Comparison of ENCODE assay signal across 10 cellular contexts in the genomic region with DNA sequence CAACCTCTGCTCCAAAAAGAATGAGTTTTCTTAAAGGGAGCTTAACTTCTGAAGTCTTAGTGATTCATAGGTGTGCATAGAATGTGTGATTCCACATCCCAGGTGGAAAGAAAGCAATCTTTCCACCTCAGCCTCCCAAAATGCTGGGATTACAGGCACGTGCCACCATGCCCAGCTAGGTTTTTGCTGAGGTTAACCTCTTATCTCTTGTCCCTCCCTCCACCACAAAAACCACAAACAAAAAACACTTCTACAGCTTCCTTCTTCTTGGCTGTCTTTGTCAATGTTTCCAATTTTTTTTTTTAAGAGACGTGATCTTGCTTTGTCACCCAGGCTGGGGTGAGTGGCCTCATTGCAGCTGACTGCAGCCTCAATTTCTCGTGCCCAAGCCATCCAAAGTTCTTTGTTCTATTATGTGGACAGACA. TPM values are rescaled to one million over a fixed set of nuclear protein-coding genes. Genes with fewer than 3 reads are reported as not detected.
DNase-seq lines count a peak whose midpoint lies in the region; ATAC-seq, FAIRE-seq and TF ChIP-seq lines count a peak whose summit lies in the region.
"Had no signal": no experiment of that assay in that cellular context is flagged by ENCODE, and none has a peak within 500 bp of the region (broad histone marks: within the 10 kb centered on the region; RNA-seq: fewer than 3 reads in every experiment).

No MANE protein-coding gene starts in this region.

- TF ChIP-seq CTCF in astrocyte (IDR thresholded peaks at IDR 0.05; ENCODE audit: insufficient read depth, low read depth, low read length) = no peak
- no peak for TF ChIP-seq CTCF in D721Med (IDR thresholded peaks at IDR 0.05; ENCODE audit: insufficient read depth, missing control alignments)
- no peak for TF ChIP-seq CTCF in neural progenitor cell (IDR thresholded peaks at IDR 0.05)

- peak; percentile 45 to 73 (median 62) for ATAC-seq in T-cell (replicated peaks in 1 of 4)

- H3K4me3 ChIP-seq in astrocyte (ENCODE audit: insufficient read depth, low read depth, low read length) (no peak overlapping the region), neural progenitor cell (no peak overlapping the region)
- H3K4me3 ChIP-seq: right lobe of liver had no signal

- H3K9me3 ChIP-seq in astrocyte (ENCODE audit: insufficient read depth, low read depth, low read length) (no peaks in the 10 kb centered on the region), neural progenitor cell (ENCODE audit: low read depth) (no peaks in the 10 kb centered on the region)
- H3K9me3 ChIP-seq: right lobe of liver had no signal

- H2AFZ ChIP-seq in astrocyte (ENCODE audit: low read depth, low read length) (no peak overlapping the region), neural progenitor cell (replicated peaks) (no peak overlapping the region)

- H3K4me1 ChIP-seq in astrocyte (ENCODE audit: insufficient read depth, low read length) (peaks cover 3% of the 10 kb centered on the region), neural progenitor cell (no peaks in the 10 kb centered on the region)
- H3K4me1 ChIP-seq: right lobe of liver had no signal

- no peaks in the 10 kb centered on the region for H3F3A ChIP-seq in neural progenitor cell (ENCODE audit: low read depth)

- H3K9ac ChIP-seq in astrocyte (ENCODE audit: low read length) (no peak overlapping the region), neural progenitor cell (no peak overlapping the region)

- H3K4me2 ChIP-seq in astrocyte (ENCODE audit: low read length) = no peak overlapping the region
- no peak overlapping the region for H3K4me2 ChIP-seq in neural progenitor cell

- POLR2A ChIA-PET in T-cell (lab: Charles Lee) = interaction anchor here in 1 of 2 donors (1.2 kb wide), 1 partner anchor 8 kb away, joined by 3 read pairs; the partner anchor contains the start of gene CSE1L

- H3K27ac Mint-ChIP-seq in T-cell (peak overlapping the region; percentile 76 to 92), astrocyte (ENCODE audit: unreplicated experiment) (no peak overlapping the region), neural progenitor cell (no peak overlapping the region)

- peak; percentile 45 for DNase-seq in stimulated activated CD4-positive, alpha-beta T cell treated with anti-CD3 and anti-CD28 coated beads, Interleukin-15, amount 100 ng/mL, for 24 hours
- no peak for DNase-seq in stimulated activated CD4-positive, alpha-beta T cell treated with anti-CD3 and anti-CD28 coated beads, Interleukin-4, amount 100 ng/mL, for 1 hour
- DNase-seq in T-cell = peak in 4 of 34 experiments; percentile 3 to 6 (median 4)
- DNase-seq in astrocyte (ENCODE audit: low read depth) = peak; percentile 23
- DNase-seq in NCI-H510A (lab: John Stamatoyannopoulos, UW) = no peak
- no peak for DNase-seq in D721Med (ENCODE audit: insufficient read length, low spot score)
- no peak for DNase-seq in islet precursor cell
- DNase-seq in neural progenitor cell (ENCODE audit: low spot score) = no peak
- DNase-seq: activated CD8-positive, alpha-beta memory T cell treated with anti-CD3 and anti-CD28 coated beads, Interleukin-2, amount 50 U/mL, for 4 hours; right lobe of liver had no signal

- H3K27me3 Mint-ChIP-seq in T-cell = no peaks in the 10 kb centered on the region
- no peaks in the 10 kb centered on the region for H3K27me3 Mint-ChIP-seq in astrocyte (ENCODE audit: low read depth, unreplicated experiment)
- H3K27me3 Mint-ChIP-seq in neural progenitor cell (ENCODE audit: insufficient read depth, low read depth) = peaks cover 2% of the 10 kb centered on the region

- H3K9me3 Mint-ChIP-seq in T-cell (no peaks in the 10 kb centered on the region), astrocyte (ENCODE audit: unreplicated experiment) (no peaks in the 10 kb centered on the region), neural progenitor cell (no peaks in the 10 kb centered on the region)

- H3K27ac ChIP-seq in astrocyte (ENCODE audit: low read depth, low read length) = no peak overlapping the region
- H3K27ac ChIP-seq in neural progenitor cell = no peak overlapping the region
- H3K27ac ChIP-seq: right lobe of liver had no signal

- H3K36me3 ChIP-seq in astrocyte (ENCODE audit: insufficient read depth, low read length) (peaks cover 14% of the 10 kb centered on the region), neural progenitor cell (peaks cover 4% of the 10 kb centered on the region)

- peak overlapping the region; percentile 7 to 29 (median 10) for H3K4me3 Mint-ChIP-seq in T-cell
- H3K4me3 Mint-ChIP-seq in astrocyte (ENCODE audit: unreplicated experiment) = no peak overlapping the region
- no peak overlapping the region for H3K4me3 Mint-ChIP-seq in neural progenitor cell

- H3K27me3 ChIP-seq in astrocyte (ENCODE audit: insufficient read depth, low read length) (no peaks in the 10 kb centered on the region), neural progenitor cell (no peaks in the 10 kb centered on the region)
- H3K27me3 ChIP-seq: right lobe of liver had no signal

- CTCF ChIA-PET in T-cell (lab: Charles Lee) = interaction anchor here in 1 of 2 donors (0.9 kb wide), 1 partner anchor 21 kb away, joined by 6 read pairs; no protein-coding TSS in a partner anchor

- FAIRE-seq in astrocyte (lab: Jason Lieb, UNC) (no peak), D721Med (lab: Jason Lieb, UNC) (no peak)

- H3K36me3 Mint-ChIP-seq in T-cell = peaks cover 10% of the 10 kb centered on the region
- H3K36me3 Mint-ChIP-seq in astrocyte (ENCODE audit: low read depth, unreplicated experiment) = peaks cover 6% of the 10 kb centered on the region
- peaks cover under 1% of the 10 kb centered on the region for H3K36me3 Mint-ChIP-seq in neural progenitor cell

- H3K79me2 ChIP-seq in astrocyte (ENCODE audit: insufficient read depth, low read length) (no peaks in the 10 kb centered on the region), neural progenitor cell (ENCODE audit: low read depth) (no peaks in the 10 kb centered on the region)

- H3K4me1 Mint-ChIP-seq in T-cell = peaks cover 11 to 19% (median 18%) of the 10 kb centered on the region in 3 donors
- peaks cover 7% of the 10 kb centered on the region for H3K4me1 Mint-ChIP-seq in astrocyte (ENCODE audit: low read depth, unreplicated experiment)
- no peaks in the 10 kb centered on the region for H3K4me1 Mint-ChIP-seq in neural progenitor cell

- H4K20me1 ChIP-seq in astrocyte (ENCODE audit: insufficient read depth, low read length) (peaks cover 10% of the 10 kb centered on the region), neural progenitor cell (ENCODE audit: low read depth) (no peaks in the 10 kb centered on the region)

RNA-seq across cellular contexts. Expression of gene CSE1L, which starts 8.1 kb away (rescaled TPM):
- total RNA-seq in T-cell (10 to 100 TPM; 29.3 to 41.7 (median 37.4) TPM), astrocyte (56.6 and 64.1 TPM in 2 replicates), neural progenitor cell (ENCODE audit: low replicate concordance) (244 and 348 TPM in 2 replicates)

Comparison
In these comparisons a context has a peak if more than half of its experiments do, and no peak if none do; other contexts are left out.
1. DNase-seq: peak in stimulated activated CD4-positive, alpha-beta T cell treated with anti-CD3 and anti-CD28 coated beads, Interleukin-15, amount 100 ng/mL, for 24 hours (single experiment) and astrocyte (single experiment); none in stimulated activated CD4-positive, alpha-beta T cell treated with anti-CD3 and anti-CD28 coated beads, Interleukin-4, amount 100 ng/mL, for 1 hour (single experiment), NCI-H510A (single experiment), D721Med (single experiment), islet precursor cell (single experiment) and neural progenitor cell (single experiment).
2. H3K27ac Mint-ChIP-seq: peak in T-cell (2 of 2); none in astrocyte (single experiment) and neural progenitor cell (single experiment).
3. H3K4me3 Mint-ChIP-seq: peak in T-cell (3 of 3); none in astrocyte (single experiment) and neural progenitor cell (single experiment).